Comparison of ENCODE assay signal across 8 cellular contexts in the genomic region with DNA sequence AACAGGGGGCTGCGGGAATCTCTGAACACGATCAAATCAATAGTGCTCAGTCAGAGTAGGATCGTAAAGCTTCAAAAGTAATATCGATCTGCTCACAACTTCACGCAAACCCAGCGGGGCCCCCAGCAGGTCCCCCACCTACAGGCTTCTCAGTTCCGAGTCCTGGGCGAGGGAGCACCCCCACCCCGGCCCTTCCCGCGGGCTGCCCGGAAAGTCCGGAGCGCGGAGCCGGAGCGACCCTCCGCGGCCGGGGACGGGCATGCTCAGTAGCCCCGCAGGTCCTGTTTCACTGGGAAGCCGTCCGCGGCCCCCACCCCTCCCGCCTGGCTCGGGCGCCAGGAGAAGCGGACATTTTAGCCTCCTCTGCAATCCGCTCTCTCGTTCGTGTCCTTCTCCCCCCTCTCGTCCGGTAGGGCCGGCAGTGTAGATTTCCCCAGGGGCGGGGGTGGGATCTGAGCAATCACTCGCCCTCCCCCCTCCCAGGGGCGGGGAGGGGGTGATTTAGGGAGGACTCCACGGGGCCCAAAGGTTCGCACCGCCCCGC. TPM values are rescaled to one million over a fixed set of nuclear protein-coding genes. Genes with fewer than 3 reads are reported as not detected.
DNase-seq lines count a peak whose midpoint lies in the region; ATAC-seq and TF ChIP-seq lines count a peak whose summit lies in the region.

No MANE protein-coding gene starts in this region.

- H3K9me3 ChIP-seq in body of pancreas (no peaks in the 10 kb centered on the region), psoas muscle (no peaks in the 10 kb centered on the region)

- POLR2A ChIA-PET in T-cell (lab: Charles Lee) = no interaction called here

- H3K36me3 ChIP-seq in body of pancreas (replicated peaks in 1 of 2; ENCODE audit: insufficient read depth in 1 of 2, low read depth in 2 of 2) (no peaks in the 10 kb centered on the region), psoas muscle (ENCODE audit: insufficient read depth in 1 of 2, low read depth in 1 of 2) (no peaks in the 10 kb centered on the region)

- H3K27ac ChIP-seq in body of pancreas (peak overlapping the region; percentile 95 to 100 (median 96)), psoas muscle (peak overlapping the region; percentile 95)

- peak overlapping the region; percentile 69 to 95 (median 86) for H3K4me3 Mint-ChIP-seq in T-cell

- H3K4me1 Mint-ChIP-seq in T-cell = peaks cover 17 to 19% (median 17%) of the 10 kb centered on the region in 3 donors

- H3K4me3 ChIP-seq in body of pancreas (peak overlapping the region; percentile 23 to 51), psoas muscle (peak overlapping the region; percentile 74)

- TF ChIP-seq CTCF in body of pancreas (IDR thresholded peaks at IDR 0.05) (peak in 3 of 7 experiments; percentile 22 to 49 (median 41)), psoas muscle (IDR thresholded peaks at IDR 0.05) (peak; percentile 14)

- peak in 1 of 3 donors; percentile 64 for TF ChIP-seq POLR2A in body of pancreas (IDR thresholded peaks at IDR 0.05)

- H3K4me1 ChIP-seq in body of pancreas (peaks cover 17% of the 10 kb centered on the region), psoas muscle (peaks cover 12% of the 10 kb centered on the region)

- DNase-seq in DMS79 (lab: John Stamatoyannopoulos, UW) (peak; percentile 64), HCEC 1CT (peak; percentile 81), NCI-H128 (lab: John Stamatoyannopoulos, UW; ENCODE audit: unreplicated experiment) (peak; percentile 14), T-cell (peak in 14 of 34 experiments; percentile 5 to 26 (median 13)), body of pancreas (peak; percentile 87 to 91 (median 90)), hippocampal formation (lab: John Stamatoyannopoulos, UW) (peak; percentile 78 to 86), psoas muscle (peak; percentile 91 to 95)

- no peaks in the 10 kb centered on the region for H3K9me3 Mint-ChIP-seq in T-cell

- peak in 1 of 4 experiments; percentile 1 for ATAC-seq in T-cell (replicated peaks in 1 of 4)
- ATAC-seq in body of pancreas = peak; percentile 59
- peak; percentile 62 to 70 (median 67) for ATAC-seq in psoas muscle
- no peak for ATAC-seq in GM19324 (IDR thresholded peaks at IDR 0.05; ENCODE audit: low FRiP score, unreplicated experiment)

- peaks cover 29 to 46% of the 10 kb centered on the region in 2 donors for H3K27me3 Mint-ChIP-seq in T-cell

- intact Hi-C loops in body of pancreas (cut with DNase I) (no loop called here), psoas muscle (cut with DNase I) (loop anchor here (2.0 to 10.0 kb wide), 3 partner anchors 117 to 371 kb away; no protein-coding TSS in a partner anchor)

- 0 to 1% methylated on average over 13 to 41 of the region's 42 CpGs for WGBS in body of pancreas, 2 donors
- 1 to 2% (median 1%) methylated on average over 23 to 41 of the region's 42 CpGs for WGBS in psoas muscle, 3 donors

- CTCF ChIA-PET in T-cell (lab: Charles Lee) = no interaction called here

- H3K27me3 ChIP-seq in body of pancreas (no peaks in the 10 kb centered on the region), psoas muscle (ENCODE audit: insufficient read depth in 3 of 3, low read length in 2 of 3) (peaks cover 0 to 4% (median 0%) of the 10 kb centered on the region in 3 donors)

- H3K27ac Mint-ChIP-seq in T-cell = no peak overlapping the region

- no peaks in the 10 kb centered on the region for H3K36me3 Mint-ChIP-seq in T-cell

RNA-seq across cellular contexts. Expression of gene SPRED2, which starts 3.3 kb away (rescaled TPM):
- total RNA-seq in T-cell = 1 to 10 TPM in 3 of 5 donors, under 1 TPM in 2; 0.73 to 3.2 (median 1.2) TPM
- total RNA-seq in body of pancreas = 10 to 100 TPM; 16.1 to 16.2 TPM
- 10 to 100 TPM in 1 of 4 donors, 1 to 10 TPM in 3; 8.5 to 16.9 (median 9.2) TPM for total RNA-seq in psoas muscle
- 1 to 10 TPM; 3.8 to 7.9 (median 4.1) TPM for polyA plus RNA-seq in psoas muscle
